ENCODE assay signal across 16 cellular contexts in the genomic region with DNA sequence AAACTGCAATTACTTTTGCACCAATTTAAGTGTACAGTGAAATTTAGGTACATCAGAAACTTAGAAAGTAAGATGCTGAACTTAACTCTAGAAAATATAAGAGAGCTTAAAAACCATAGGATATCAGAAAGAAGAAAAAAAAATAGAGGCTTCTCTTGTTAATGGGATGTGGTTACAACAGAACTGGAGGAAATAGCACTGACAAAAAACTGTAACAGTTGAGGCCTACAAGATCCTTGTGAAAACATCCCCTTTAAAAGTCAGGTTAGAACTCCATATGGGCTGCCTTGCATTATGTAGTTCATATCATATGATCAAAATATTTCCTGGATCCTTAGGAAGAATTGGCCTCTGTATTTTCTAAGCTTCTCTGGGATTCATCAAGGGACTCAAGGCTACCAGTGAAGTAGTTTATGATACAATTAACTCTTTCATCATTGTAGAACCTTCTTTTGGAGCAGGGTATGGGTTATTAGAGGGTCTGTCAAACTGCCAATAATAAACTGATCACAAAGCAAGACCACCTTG. TPM values are rescaled to one million over a fixed set of nuclear protein-coding genes. Genes with fewer than 3 reads are reported as not detected.
DNase-seq lines count a peak whose midpoint lies in the region; ATAC-seq and TF ChIP-seq lines count a peak whose summit lies in the region.
"Had no signal": no experiment of that assay in that cellular context is flagged by ENCODE, and none has a peak within 500 bp of the region (broad histone marks: within the 10 kb centered on the region; RNA-seq: fewer than 3 reads in every experiment).

No MANE protein-coding gene starts in this region.

- H3K36me3 Mint-ChIP-seq in T-helper 1 cell treated with Interleukin-12 subunit alpha and Interleukin-12 subunit beta and Interleukin-4 antibody, amounts not matched to agents 30 μg/mL and 1 μg/mL, for 36 hours (ENCODE audit: low read depth) = peaks cover 34% of the 10 kb centered on the region
- H3K36me3 Mint-ChIP-seq in type B pancreatic cell = no peaks in the 10 kb centered on the region

- ATAC-seq in DND-41 (ENCODE audit: insufficient read depth, low read depth) = peak; percentile 84
- ATAC-seq: A549, HepG2 had no signal

- H3K9ac ChIP-seq in DND-41 (ENCODE audit: low read depth, low read length) = no peak overlapping the region

- H3K27ac ChIP-seq in DND-41 (ENCODE audit: low read length) (peak overlapping the region; percentile 50), KOPT-K1 (ENCODE audit: low read depth, low read length, poor library complexity, severe bottlenecking) (peak overlapping the region; percentile 60)
- H3K27ac ChIP-seq: A549, C4-2B had no signal

- peaks cover 12% of the 10 kb centered on the region for H3K4me1 ChIP-seq in DND-41 (ENCODE audit: insufficient read depth, low read length)
- H3K4me1 ChIP-seq: A549, BE2C had no signal

- no peak overlapping the region for H2AFZ ChIP-seq in DND-41 (ENCODE audit: low read depth, low read length)

- H3K36me3 ChIP-seq in DND-41 (ENCODE audit: insufficient read depth, low read length) (no peaks in the 10 kb centered on the region), KOPT-K1 (ENCODE audit: insufficient read depth, low read length) (peaks cover 19% of the 10 kb centered on the region)

- TF ChIP-seq CTCF in DND-41 (IDR thresholded peaks at IDR 0.05; ENCODE audit: borderline replicate concordance, extremely low read depth, low read length, poor library complexity, severe bottlenecking) = no peak
- no peak for TF ChIP-seq CTCF in type B pancreatic cell (conservative IDR thresholded peaks at IDR 0.05)

- peak overlapping the region; percentile 34 for H3K27ac Mint-ChIP-seq in T-helper 1 cell treated with Interleukin-12 subunit alpha and Interleukin-12 subunit beta and Interleukin-4 antibody, amounts not matched to agents 30 μg/mL and 1 μg/mL, for 36 hours
- H3K27ac Mint-ChIP-seq in type B pancreatic cell = no peak overlapping the region
- H3K27ac Mint-ChIP-seq: CD4-positive, alpha-beta memory T cell; H9 had no signal

- no peak overlapping the region for H3K4me3 ChIP-seq in DND-41 (ENCODE audit: low read depth in 1 of 2, low read length in 2 of 2)
- H3K4me3 ChIP-seq: A549 had no signal

- peaks cover 3% of the 10 kb centered on the region for H3K9me3 Mint-ChIP-seq in T-helper 1 cell treated with Interleukin-12 subunit alpha and Interleukin-12 subunit beta and Interleukin-4 antibody, amounts not matched to agents 30 μg/mL and 1 μg/mL, for 36 hours
- H3K9me3 Mint-ChIP-seq in type B pancreatic cell = no peaks in the 10 kb centered on the region
- H3K9me3 Mint-ChIP-seq: CD4-positive, alpha-beta memory T cell had no signal

- H3K79me2 ChIP-seq in DND-41 (ENCODE audit: insufficient read depth, low read length) = no peaks in the 10 kb centered on the region

- DNase-seq in DND-41 (no peak), foreskin melanocyte (peak; percentile 56), type B pancreatic cell (ENCODE audit: extremely low spot score, unreplicated experiment) (no peak), NCI-H1436 (lab: John Stamatoyannopoulos, UW) (no peak)
- DNase-seq: BE2C; CD4-positive, alpha-beta memory T cell; DMS153; DMS79 treated with DMSO at 0.1 percent for 48 hours; GDM1; GOT3; H9 had no signal

- H3K27me3 Mint-ChIP-seq in T-helper 1 cell treated with Interleukin-12 subunit alpha and Interleukin-12 subunit beta and Interleukin-4 antibody, amounts not matched to agents 30 μg/mL and 1 μg/mL, for 36 hours (ENCODE audit: low read depth) = peaks cover 5% of the 10 kb centered on the region
- H3K27me3 Mint-ChIP-seq in type B pancreatic cell = no peaks in the 10 kb centered on the region
- H3K27me3 Mint-ChIP-seq: CD4-positive, alpha-beta memory T cell had no signal

- H3K4me2 ChIP-seq in DND-41 (ENCODE audit: insufficient read depth, low read length) = no peak overlapping the region
- H3K4me2 ChIP-seq: A549 had no signal

- H4K20me1 ChIP-seq in DND-41 (ENCODE audit: insufficient read depth, low read length) = no peaks in the 10 kb centered on the region

- H3K9me3 ChIP-seq in DND-41 (ENCODE audit: insufficient read depth, low read length, severe bottlenecking) (no peaks in the 10 kb centered on the region), KOPT-K1 (ENCODE audit: insufficient read depth, low read length, poor library complexity, severe bottlenecking) (peaks cover 11% of the 10 kb centered on the region)
- H3K9me3 ChIP-seq: A549, BE2C had no signal

- H3K4me1 Mint-ChIP-seq in T-helper 1 cell treated with Interleukin-12 subunit alpha and Interleukin-12 subunit beta and Interleukin-4 antibody, amounts not matched to agents 30 μg/mL and 1 μg/mL, for 36 hours (ENCODE audit: low read depth) = peaks cover 16% of the 10 kb centered on the region
- H3K4me1 Mint-ChIP-seq in type B pancreatic cell (ENCODE audit: unreplicated experiment) = no peaks in the 10 kb centered on the region
- H3K4me1 Mint-ChIP-seq: H9 had no signal

- H3K4me3 Mint-ChIP-seq in T-helper 1 cell treated with Interleukin-12 subunit alpha and Interleukin-12 subunit beta and Interleukin-4 antibody, amounts not matched to agents 30 μg/mL and 1 μg/mL, for 36 hours = no peak overlapping the region
- H3K4me3 Mint-ChIP-seq in type B pancreatic cell = no peak overlapping the region
- H3K4me3 Mint-ChIP-seq: CD4-positive, alpha-beta memory T cell; H9 had no signal

- no peaks in the 10 kb centered on the region for H3K27me3 ChIP-seq in DND-41 (ENCODE audit: insufficient read depth, low read length, poor library complexity)
- H3K27me3 ChIP-seq: BE2C had no signal

RNA-seq across cellular contexts. Expression of gene KIAA0408, which starts 35.1 kb away (rescaled TPM):
- total RNA-seq in type B pancreatic cell (ENCODE audit: low replicate concordance) = 3.3 and 7.8 TPM in 2 replicates
- total RNA-seq: HepG2 had no signal
